ENCODE assay signal across 17 cellular contexts in genomic region chr3:38128303-38128655, GRCh38.
"Had no signal": no experiment of that assay in that cellular context is flagged by ENCODE, and none has a peak within 500 bp of the region (broad histone marks: within the 10 kb centered on the region; RNA-seq: fewer than 3 reads in every experiment).

No MANE protein-coding gene starts in this region.

- H3K27me3 ChIP-seq: brain microvascular endothelial cell, gastroesophageal sphincter had no signal

- ATAC-seq: activated CD4-positive, alpha-beta T cell treated with anti-CD3 and anti-CD28 coated beads for 36 hours; esophagus mucosa; gastroesophageal sphincter; stimulated activated naive CD8-positive, alpha-beta T cell treated with anti-CD3 and anti-CD28 coated beads, Interleukin-15, amount 100 ng/mL, for 72 hours had no signal

- H3K27ac Mint-ChIP-seq: mesothelial cell of epicardium, nephron, progenitor cell of endocrine pancreas had no signal

- H3K27ac ChIP-seq: brain microvascular endothelial cell, gastroesophageal sphincter, skin epidermis, WERI-Rb-1 had no signal

- H3K27me3 Mint-ChIP-seq: activated CD4-positive, alpha-beta T cell treated with anti-CD3 and anti-CD28 coated beads for 36 hours; progenitor cell of endocrine pancreas; stimulated activated naive CD8-positive, alpha-beta T cell treated with anti-CD3 and anti-CD28 coated beads, Interleukin-15, amount 100 ng/mL, for 72 hours had no signal

- H3K4me3 Mint-ChIP-seq: activated CD4-positive, alpha-beta T cell treated with anti-CD3 and anti-CD28 coated beads for 36 hours; immature natural killer cell; mesothelial cell of epicardium; nephron; stimulated activated naive CD8-positive, alpha-beta T cell treated with anti-CD3 and anti-CD28 coated beads, Interleukin-15, amount 100 ng/mL, for 72 hours had no signal

- H3K9me3 ChIP-seq: gastroesophageal sphincter had no signal

- H3K9me3 Mint-ChIP-seq: immature natural killer cell; mesothelial cell of epicardium; nephron; stimulated activated naive CD8-positive, alpha-beta T cell treated with anti-CD3 and anti-CD28 coated beads, Interleukin-15, amount 100 ng/mL, for 72 hours had no signal

- H3K4me3 ChIP-seq: gastroesophageal sphincter, skin epidermis had no signal

- H3K4me1 Mint-ChIP-seq: nephron had no signal

- DNase-seq: activated CD4-positive, alpha-beta T cell treated with anti-CD3 and anti-CD28 coated beads for 36 hours; activated naive CD4-positive, alpha-beta T cell; aorta; brain microvascular endothelial cell; cortex of kidney; immature natural killer cell; nucleus accumbens; stimulated activated naive CD8-positive, alpha-beta T cell treated with anti-CD3 and anti-CD28 coated beads, Interleukin-15, amount 100 ng/mL, for 72 hours; SW 1271; trophoblast cell; WERI-Rb-1 had no signal
